In genomic region chr7:46003896-46004875, GRCh38 we compare ENCODE assay signal across 15 cellular contexts.
DNase-seq lines count a peak whose midpoint lies in the region; ATAC-seq and TF ChIP-seq lines count a peak whose summit lies in the region.
"Had no signal": no experiment of that assay in that cellular context is flagged by ENCODE, and none has a peak within 500 bp of the region (broad histone marks: within the 10 kb centered on the region; RNA-seq: fewer than 3 reads in every experiment).

No MANE protein-coding gene starts in this region.

- POLR2A ChIA-PET in AG04450 (lab: Yijun Ruan, JAX) (no interaction called here), SK-N-SH (lab: Yijun Ruan, JAX) (no interaction called here)

- H3K4me2 ChIP-seq in SK-N-SH: peak overlapping the region; percentile 1; the same call in 1 of the 2 replicates

- no peak for ATAC-seq in activated CD8-positive, alpha-beta memory T cell treated with anti-CD3 and anti-CD28 coated beads, Interleukin-2, amount 10 ng/mL, durations not matched to agents 7 days and 5 days
- ATAC-seq: psoas muscle had no signal

- in situ Hi-C loops in KBM-7 (cut with MboI; ENCODE audit: low pct_unique_long_range_greater_than_20kb, low sequenced_read_pairs): no loop called here

- peaks cover 2% of the 10 kb centered on the region for H3K9me3 Mint-ChIP-seq in activated CD8-positive, alpha-beta memory T cell treated with anti-CD3 and anti-CD28 coated beads, Interleukin-2, amount 10 ng/mL, durations not matched to agents 7 days and 5 days (ENCODE audit: low read depth)

- no peaks in the 10 kb centered on the region for H3K4me1 Mint-ChIP-seq in activated CD8-positive, alpha-beta memory T cell treated with anti-CD3 and anti-CD28 coated beads, Interleukin-2, amount 10 ng/mL, durations not matched to agents 7 days and 5 days

- no peaks in the 10 kb centered on the region for H3K36me3 Mint-ChIP-seq in activated CD8-positive, alpha-beta memory T cell treated with anti-CD3 and anti-CD28 coated beads, Interleukin-2, amount 10 ng/mL, durations not matched to agents 7 days and 5 days

- peaks cover 4% of the 10 kb centered on the region for H3F3A ChIP-seq in SK-N-SH (replicated peaks; ENCODE audit: insufficient read depth)

- TF ChIP-seq EP300 in SK-N-SH (IDR thresholded peaks at IDR 0.05; ENCODE audit: borderline replicate concordance in 1 of 2, low read depth in 1 of 2, low read length in 1 of 2): peak; percentile 18 to 77; a peak in 2 of 4 replicates

- H3K36me3 ChIP-seq in SK-N-SH (replicated peaks in 1 of 2; ENCODE audit: control insufficient read depth in 1 of 2, insufficient read depth in 2 of 2, low read length in 1 of 2): no peaks in the 10 kb centered on the region
- H3K36me3 ChIP-seq: tibial artery had no signal

- peaks cover 0 to 9% of the 10 kb centered on the region in 2 experiments; a peak in 1 of 4 replicates for H3K4me1 ChIP-seq in SK-N-SH (ENCODE audit: control insufficient read depth in 1 of 2, insufficient read depth in 2 of 2, low read depth in 1 of 2, low read length in 1 of 2)
- H3K4me1 ChIP-seq: psoas muscle had no signal

- H3K9me2 ChIP-seq in SK-N-SH: no peaks in the 10 kb centered on the region

- no peak overlapping the region for H3K27ac ChIP-seq in AG04450 (ENCODE audit: low read depth, low read length)
- H3K27ac ChIP-seq in SK-N-SH (ENCODE audit: low read depth in 2 of 2, low read length in 1 of 2): no peak overlapping the region
- H3K27ac ChIP-seq: psoas muscle, tibial artery had no signal

- TF ChIP-seq CTCF in AG04450 (IDR thresholded peaks at IDR 0.05; ENCODE audit: low read depth, low read length) (no peak), SK-N-SH (IDR thresholded peaks at IDR 0.05) (no peak), fibroblast of pulmonary artery (IDR thresholded peaks at IDR 0.05; ENCODE audit: low read length, missing control alignments) (no peak)

- H3K27me3 Mint-ChIP-seq in activated CD8-positive, alpha-beta memory T cell treated with anti-CD3 and anti-CD28 coated beads, Interleukin-2, amount 10 ng/mL, durations not matched to agents 7 days and 5 days: no peaks in the 10 kb centered on the region

- peak; percentile 55 for DNase-seq in AG04450 (ENCODE audit: low read depth, low spot score)
- peak; percentile 73 for DNase-seq in HK-2 (ENCODE audit: unreplicated experiment)
- DNase-seq in SK-N-SH: no peak
- peak; percentile 60 for DNase-seq in fibroblast of pulmonary artery (ENCODE audit: low read depth)
- no peak for DNase-seq in activated CD8-positive, alpha-beta memory T cell treated with anti-CD3 and anti-CD28 coated beads, Interleukin-2, amount 10 ng/mL, durations not matched to agents 7 days and 5 days
- no peak for DNase-seq in erythroblast (lab: John Stamatoyannopoulos, UW)
- no peak for DNase-seq in NCI-H1092 treated with DMSO at 0.1 percent for 48 hours (lab: John Stamatoyannopoulos, UW)
- DNase-seq in KBM-7: no peak
- DNase-seq: activated CD4-positive, alpha-beta T cell treated with anti-CD3 and anti-CD28 coated beads, Interleukin-2, amount 50 U/mL, for 1 hour; activated effector memory CD4-positive, alpha-beta T cell treated with anti-CD3 and anti-CD28 coated beads, Interleukin-2, amount 50 U/mL, for 16 hours; cortex of kidney; H7; NCI-H510A treated with DMSO at 0.1 percent for 48 hours; psoas muscle; tibial artery had no signal

- no peak overlapping the region for H3K27ac Mint-ChIP-seq in activated CD8-positive, alpha-beta memory T cell treated with anti-CD3 and anti-CD28 coated beads, Interleukin-2, amount 10 ng/mL, durations not matched to agents 7 days and 5 days

- CTCF ChIA-PET in AG04450 (lab: Charles Lee): no interaction called here
- CTCF ChIA-PET in SK-N-SH (lab: Yijun Ruan, JAX): interaction anchor here (0.8 to 1.3 kb wide), 4 partner anchors 10 to 81 kb away, joined by 3 to 5 read pairs (median 4); no protein-coding TSS in a partner anchor
- CTCF ChIA-PET in activated CD8-positive, alpha-beta memory T cell treated with anti-CD3 and anti-CD28 coated beads, Interleukin-2, amount 10 ng/mL, durations not matched to agents 7 days and 5 days (lab: Charles Lee): no interaction called here

- no peaks in the 10 kb centered on the region for H3K79me2 ChIP-seq in SK-N-SH (ENCODE audit: insufficient read depth)

- no peak overlapping the region for H3K4me3 Mint-ChIP-seq in activated CD8-positive, alpha-beta memory T cell treated with anti-CD3 and anti-CD28 coated beads, Interleukin-2, amount 10 ng/mL, durations not matched to agents 7 days and 5 days

- H3K9me3 ChIP-seq in AG04450 (ENCODE audit: control insufficient read depth, insufficient read depth, low read length): peaks cover 5% of the 10 kb centered on the region; the same call in 1 of the 2 replicates
- H3K9me3 ChIP-seq in SK-N-SH: no peaks in the 10 kb centered on the region
- H3K9me3 ChIP-seq: psoas muscle, tibial artery had no signal

- H3K27me3 ChIP-seq in AG04450 (ENCODE audit: control insufficient read depth, insufficient read depth, low read length): no peaks in the 10 kb centered on the region
- H3K27me3 ChIP-seq in SK-N-SH (ENCODE audit: insufficient read depth): no peaks in the 10 kb centered on the region
- H3K27me3 ChIP-seq: tibial artery had no signal

- H3K4me3 ChIP-seq in AG04450 (ENCODE audit: low read depth, low read length): no peak overlapping the region
- H3K4me3 ChIP-seq in SK-N-SH (ENCODE audit: low read depth in 2 of 2, low read length in 1 of 2): no peak overlapping the region
- no peak overlapping the region for H3K4me3 ChIP-seq in fibroblast of pulmonary artery (replicated peaks; ENCODE audit: low read depth, low read length)
- H3K4me3 ChIP-seq: psoas muscle, tibial artery had no signal

- no peak overlapping the region for H2AFZ ChIP-seq in SK-N-SH (ENCODE audit: low read depth)

- WGBS in SK-N-SH (ENCODE audit: low lambda C conversion rate): 61% methylated on average over 5 of the region's 5 CpGs

- H3K9ac ChIP-seq in SK-N-SH: no peak overlapping the region

- TF ChIP-seq POLR2A in erythroblast (IDR thresholded peaks at IDR 0.05; ENCODE audit: low read length): no peak

- no peak for TF ChIP-seq RAD21 in SK-N-SH (IDR thresholded peaks at IDR 0.05; ENCODE audit: low read length)

- no peaks in the 10 kb centered on the region for H4K20me1 ChIP-seq in SK-N-SH (ENCODE audit: insufficient read depth)

TF ChIP-seq in SK-N-SH, 30 proteins besides CTCF, POLR2A, EP300 and RAD21 (continues in another document):
- TF ChIP-seq TAF1 (IDR thresholded peaks at IDR 0.05; ENCODE audit: borderline replicate concordance, low read depth, low read length): no peak
- TF ChIP-seq PBX3 (IDR thresholded peaks at IDR 0.05): peak; percentile 59
- no peak for TF ChIP-seq SMC3 (IDR thresholded peaks at IDR 0.05; ENCODE audit: low read depth, low read length)
- no peak for TF ChIP-seq FOXJ3 (CRISPR knock-in tag; IDR thresholded peaks at IDR 0.05)
- TF ChIP-seq USF1 (IDR thresholded peaks at IDR 0.05; ENCODE audit: borderline replicate concordance, low read depth): no peak
- TF ChIP-seq FOSL2 (IDR thresholded peaks at IDR 0.05; ENCODE audit: borderline replicate concordance, low read depth): peak; percentile 82; the same call in 1 of the 2 replicates
- no peak for TF ChIP-seq EZH2phosphoT487 (IDR thresholded peaks at IDR 0.05; ENCODE audit: borderline replicate concordance, low read depth)
- peak; percentile 89 for TF ChIP-seq NFIC (IDR thresholded peaks at IDR 0.05; ENCODE audit: borderline replicate concordance)
- TF ChIP-seq REST (IDR thresholded peaks at IDR 0.05; ENCODE audit: low read depth, low read length): 0 out of 2 replicates have a peak, but pooled peaks have one; percentile 13
- TF ChIP-seq CHD2 (IDR thresholded peaks at IDR 0.05; ENCODE audit: low read length, partially characterized antibody): no peak
- TF ChIP-seq SIN3A (IDR thresholded peaks at IDR 0.05; ENCODE audit: borderline replicate concordance, low read depth, low read length): no peak

Comparison
In these comparisons a context has a peak if more than half of its experiments do, and no peak if none do; other contexts are left out.
1. DNase-seq: peak in AG04450 (single experiment), HK-2 (single experiment) and fibroblast of pulmonary artery (single experiment); none in SK-N-SH (single experiment), activated CD8-positive, alpha-beta memory T cell treated with anti-CD3 and anti-CD28 coated beads, Interleukin-2, amount 10 ng/mL, durations not matched to agents 7 days and 5 days (single experiment), erythroblast (0 of 2), NCI-H1092 treated with DMSO at 0.1 percent for 48 hours (single experiment) and KBM-7 (single experiment).